18 cellular contexts compared by ENCODE assay signal in genomic region chr15:93070901-93071300, GRCh38. TPM values are rescaled to one million over a fixed set of nuclear protein-coding genes. Genes with fewer than 3 reads are reported as not detected.
DNase-seq lines count a peak whose midpoint lies in the region; ATAC-seq and TF ChIP-seq lines count a peak whose summit lies in the region.
"Had no signal": no experiment of that assay in that cellular context is flagged by ENCODE, and none has a peak within 500 bp of the region (broad histone marks: within the 10 kb centered on the region; RNA-seq: fewer than 3 reads in every experiment).

No MANE protein-coding gene starts in this region.

- DNase-seq in HAP-1 (ENCODE audit: low spot score in 2 of 2): peak; percentile 48 to 55
- DNase-seq in mesenchymal stem cell: no peak
- no peak for DNase-seq in smooth muscle cell (lab: John Stamatoyannopoulos, UW; ENCODE audit: unreplicated experiment)
- DNase-seq in activated effector memory CD4-positive, alpha-beta T cell treated with anti-CD3 and anti-CD28 coated beads, Interleukin-2, amount 50 U/mL, for 16 hours: no peak
- no peak for DNase-seq in NCI-H146 (lab: John Stamatoyannopoulos, UW)
- DNase-seq in T-helper 1 cell: no peak
- DNase-seq: activated CD4-positive, CD25-positive, alpha-beta regulatory T cell; activated naive CD8-positive, alpha-beta T cell treated with anti-CD3 and anti-CD28 coated beads for 36 hours; foreskin keratinocyte; HCEC 1CT; NCI-H2171 had no signal

- H3K4me2 ChIP-seq in mesenchymal stem cell (ENCODE audit: low read length, poor library complexity, severe bottlenecking) (no peak overlapping the region), smooth muscle cell (peak overlapping the region; percentile 93)

- H4K8ac ChIP-seq in mesenchymal stem cell (ENCODE audit: low read length): no peak overlapping the region

- H3K4me3 ChIP-seq in HAP-1 (peak overlapping the region; percentile 78), mesenchymal stem cell (ENCODE audit: insufficient read depth in 1 of 2, low read depth in 1 of 2, low read length in 2 of 2) (peak overlapping the region in 1 of 2 experiments; percentile 89), smooth muscle cell (peak overlapping the region; percentile 70)

- H4K91ac ChIP-seq in mesenchymal stem cell (ENCODE audit: low read length): no peak overlapping the region

- H3K18ac ChIP-seq in mesenchymal stem cell (ENCODE audit: low read depth in 1 of 2, low read length in 2 of 2): no peak overlapping the region

- no peak overlapping the region for H2BK15ac ChIP-seq in mesenchymal stem cell (ENCODE audit: low read depth, poor library complexity, severe bottlenecking)

- TF ChIP-seq CTCF in smooth muscle cell (IDR thresholded peaks at IDR 0.05; ENCODE audit: borderline replicate concordance, insufficient read depth, poor library complexity, severe bottlenecking): no peak

- H3K4me1 ChIP-seq in HAP-1 (peaks cover 32% of the 10 kb centered on the region), mesenchymal stem cell (ENCODE audit: control insufficient read depth, insufficient read depth, low read depth, low read length) (peaks cover 20% of the 10 kb centered on the region), smooth muscle cell (ENCODE audit: low read depth) (peaks cover 55% of the 10 kb centered on the region)
- H3K4me1 ChIP-seq: foreskin keratinocyte had no signal

- H3F3A ChIP-seq in smooth muscle cell (ENCODE audit: low read depth): no peaks in the 10 kb centered on the region

- no peak overlapping the region for H2AFZ ChIP-seq in mesenchymal stem cell (ENCODE audit: low read depth, low read length)
- H2AFZ ChIP-seq in smooth muscle cell (ENCODE audit: low read depth): no peak overlapping the region

- H2BK120ac ChIP-seq in mesenchymal stem cell (ENCODE audit: low read depth, low read length): no peak overlapping the region

- ATAC-seq in GM19351 (IDR thresholded peaks at IDR 0.05; ENCODE audit: unreplicated experiment): no peak
- ATAC-seq: foreskin keratinocyte; left lobe of liver; stimulated activated effector memory CD8-positive, alpha-beta T cell treated with anti-CD3 and anti-CD28 coated beads, Interleukin-12 subunit alpha, Interleukin-12 subunit beta, amount 100 ng/mL, for 72 hours had no signal

- no peaks in the 10 kb centered on the region for H3K79me2 ChIP-seq in smooth muscle cell (ENCODE audit: low read depth)

- H4K20me1 ChIP-seq in smooth muscle cell (ENCODE audit: low read depth): no peaks in the 10 kb centered on the region

- H2BK12ac ChIP-seq in mesenchymal stem cell (ENCODE audit: low read length in 2 of 2): no peak overlapping the region

- H3K9ac ChIP-seq in mesenchymal stem cell (ENCODE audit: low read length) (peak overlapping the region; percentile 90), smooth muscle cell (ENCODE audit: low read depth) (no peak overlapping the region)

- H3K14ac ChIP-seq in mesenchymal stem cell (ENCODE audit: low read length in 2 of 2): no peak overlapping the region

- in situ Hi-C loops in HAP-1 (cut with MboI; ENCODE audit: low sequenced_read_pairs): no loop called here

- no peak overlapping the region for H3K4ac ChIP-seq in mesenchymal stem cell (ENCODE audit: low read depth in 1 of 2, low read length in 2 of 2)

- peaks cover 3% of the 10 kb centered on the region for H3K36me3 ChIP-seq in HAP-1 (replicated peaks)
- H3K36me3 ChIP-seq in mesenchymal stem cell (ENCODE audit: control insufficient read depth in 1 of 2, insufficient read depth in 2 of 2, low read depth in 1 of 2, low read length in 2 of 2): no peaks in the 10 kb centered on the region
- H3K36me3 ChIP-seq in smooth muscle cell (ENCODE audit: low read depth): no peaks in the 10 kb centered on the region

- 59% methylated on average over 2 of the region's 4 CpGs for WGBS in mesenchymal stem cell
- 46% methylated on average over 4 of the region's 4 CpGs for WGBS in smooth muscle cell (ENCODE audit: low lambda C conversion rate)

- no peaks in the 10 kb centered on the region for H3K27me3 ChIP-seq in HAP-1 (ENCODE audit: low read depth)
- peaks cover 0 to 56% of the 10 kb centered on the region in 2 experiments for H3K27me3 ChIP-seq in mesenchymal stem cell (ENCODE audit: control insufficient read depth in 1 of 2, insufficient read depth in 1 of 2, low read length in 2 of 2)
- peaks cover 54% of the 10 kb centered on the region for H3K27me3 ChIP-seq in smooth muscle cell (ENCODE audit: low read depth)

- no peak overlapping the region for H2AK5ac ChIP-seq in mesenchymal stem cell (ENCODE audit: low read length, severe bottlenecking)

- H3K23ac ChIP-seq in mesenchymal stem cell (ENCODE audit: low read length in 2 of 2): no peak overlapping the region

- no peaks in the 10 kb centered on the region for H3K79me1 ChIP-seq in mesenchymal stem cell (replicated peaks; ENCODE audit: low read length, poor library complexity, severe bottlenecking)

- H2BK5ac ChIP-seq in mesenchymal stem cell (ENCODE audit: low read depth, low read length, poor library complexity, severe bottlenecking): no peak overlapping the region

- peak overlapping the region; percentile 16 for H3K27ac ChIP-seq in cingulate gyrus (ENCODE audit: low read depth, low read length)
- no peak overlapping the region for H3K27ac ChIP-seq in mesenchymal stem cell (ENCODE audit: low read length, poor library complexity, severe bottlenecking)
- H3K27ac ChIP-seq in smooth muscle cell (ENCODE audit: low read depth): no peak overlapping the region
- H3K27ac ChIP-seq: C4-2B, foreskin keratinocyte had no signal

- H3K9me3 ChIP-seq in HAP-1 (no peaks in the 10 kb centered on the region), mesenchymal stem cell (ENCODE audit: control insufficient read depth, low read length) (no peaks in the 10 kb centered on the region), smooth muscle cell (replicated peaks; ENCODE audit: low read depth) (no peaks in the 10 kb centered on the region)

RNA-seq across cellular contexts. Expression of gene RGMA, which starts 18.1 kb away (rescaled TPM):
- polyA plus RNA-seq in mesenchymal stem cell (2013, experiment 1 of 2): 0.08 TPM
- 0.07 TPM for polyA plus RNA-seq in mesenchymal stem cell (2013, experiment 2 of 2)
- total RNA-seq in smooth muscle cell: 0.04 TPM in 1 of 2 replicates, not detected in the other
- polyA plus RNA-seq in smooth muscle cell: 0.35 and 0.72 TPM in 2 replicates
- total RNA-seq: HT1080, OCI-LY7 had no signal

Comparison
In these comparisons a context has a peak if more than half of its experiments do, and no peak if none do; other contexts are left out.
1. DNase-seq: peak in HAP-1 (2 of 2); none in mesenchymal stem cell (single experiment), smooth muscle cell (single experiment), activated effector memory CD4-positive, alpha-beta T cell treated with anti-CD3 and anti-CD28 coated beads, Interleukin-2, amount 50 U/mL, for 16 hours (single experiment), NCI-H146 (single experiment) and T-helper 1 cell (0 of 5).